15 cellular contexts compared by ENCODE assay signal in genomic region chr11:12258451-12258850, GRCh38.
A peak's percentile ranks its signal among the peaks of the same experiment; 100 is the strongest.
DNase-seq lines count a peak whose midpoint lies in the region; ATAC-seq and TF ChIP-seq lines count a peak whose summit lies in the region.
"Had no signal": no experiment of that assay in that cellular context is flagged by ENCODE, and none has a peak within 500 bp of the region (broad histone marks: within the 10 kb centered on the region; RNA-seq: fewer than 3 reads in every experiment).

No MANE protein-coding gene starts in this region.

- ATAC-seq in T-cell (replicated peaks in 1 of 4): no peak

- 29 to 46% methylated on average over 1 of the region's 3 CpGs for WGBS in mesodermal cell (ENCODE audit: insufficient coverage in 2 of 2), 2 experiments

- no peak overlapping the region for H3K4me3 Mint-ChIP-seq in T-cell
- H3K4me3 Mint-ChIP-seq: IgD-negative memory B cell had no signal

- H3K36me3 ChIP-seq in mesodermal cell (ENCODE audit: control insufficient read depth, insufficient read depth, low read length): peaks cover 87% of the 10 kb centered on the region
- H3K36me3 ChIP-seq: breast epithelium had no signal

- DNase-seq in AG20443 (ENCODE audit: low spot score): peak; percentile 61
- peak; percentile 63 for DNase-seq in HuH-7 (ENCODE audit: low spot score)
- DNase-seq in choroid plexus epithelial cell (ENCODE audit: low read depth): peak; percentile 55
- DNase-seq in SW480 (ENCODE audit: low spot score): no peak
- DNase-seq in activated CD8-positive, alpha-beta memory T cell treated with anti-CD3 and anti-CD28 coated beads for 24 hours: no peak
- no peak for DNase-seq in T-cell
- DNase-seq in NCI-H1048 (lab: John Stamatoyannopoulos, UW): no peak
- DNase-seq: NCI-H510A treated with DMSO at 0.1 percent for 48 hours; Peyer's patch; stimulated activated CD8-positive, alpha-beta memory T cell treated with anti-CD3 and anti-CD28 coated beads, Interleukin-4, amount 100 ng/mL, for 48 hours had no signal

- peaks cover 58% of the 10 kb centered on the region for H3K36me3 Mint-ChIP-seq in T-cell
- H3K36me3 Mint-ChIP-seq: IgD-negative memory B cell had no signal

- POLR2A ChIA-PET in T-cell (lab: Charles Lee): no interaction called here

- peaks cover 53% of the 10 kb centered on the region for H3K4me1 ChIP-seq in mesodermal cell (ENCODE audit: control insufficient read depth, insufficient read depth, low read length, poor library complexity, severe bottlenecking)
- H3K4me1 ChIP-seq: breast epithelium, parathyroid adenoma, vagina had no signal

- H3K9me3 ChIP-seq in mesodermal cell (ENCODE audit: control insufficient read depth, low read length): no peaks in the 10 kb centered on the region
- H3K9me3 ChIP-seq: breast epithelium, Peyer's patch, vagina had no signal

- H3K4me3 ChIP-seq in choroid plexus epithelial cell (ENCODE audit: low read depth, low read length) (no peak overlapping the region), mesodermal cell (ENCODE audit: extremely low read depth, insufficient read depth, low read length, poor library complexity, severe bottlenecking) (no peak overlapping the region)
- H3K4me3 ChIP-seq: breast epithelium, Peyer's patch, vagina had no signal

- no peak for TF ChIP-seq CTCF in choroid plexus epithelial cell (conservative IDR thresholded peaks at IDR 0.05; ENCODE audit: low read depth, low read length)

- H3K4me1 Mint-ChIP-seq in T-cell: no peaks in the 10 kb centered on the region
- H3K4me1 Mint-ChIP-seq: IgD-negative memory B cell had no signal

- no peaks in the 10 kb centered on the region for H3K27me3 Mint-ChIP-seq in T-cell
- H3K27me3 Mint-ChIP-seq: IgD-negative memory B cell had no signal

- peak overlapping the region; percentile 68 for H3K27ac ChIP-seq in mesodermal cell (ENCODE audit: low read depth, low read length, severe bottlenecking)
- H3K27ac ChIP-seq: breast epithelium, parathyroid adenoma, vagina had no signal

- no peak overlapping the region for H3K27ac Mint-ChIP-seq in T-cell
- H3K27ac Mint-ChIP-seq: IgD-negative memory B cell had no signal

- CTCF ChIA-PET in T-cell (lab: Charles Lee): no interaction called here

- H3K9me3 Mint-ChIP-seq in T-cell: no peaks in the 10 kb centered on the region

Comparison
In these comparisons a context has a peak if more than half of its experiments do, and no peak if none do; other contexts are left out.
1. DNase-seq: peak in AG20443 (single experiment), HuH-7 (single experiment) and choroid plexus epithelial cell (single experiment); none in SW480 (single experiment), activated CD8-positive, alpha-beta memory T cell treated with anti-CD3 and anti-CD28 coated beads for 24 hours (single experiment), T-cell (0 of 34) and NCI-H1048 (single experiment).